Comparison of ENCODE assay signal across 8 cellular contexts in genomic region chr1:84619383-84620093, GRCh38. TPM values are rescaled to one million over a fixed set of nuclear protein-coding genes. Genes with fewer than 3 reads are reported as not detected.
DNase-seq lines count a peak whose midpoint lies in the region; ATAC-seq, FAIRE-seq and TF ChIP-seq lines count a peak whose summit lies in the region.

No MANE protein-coding gene starts in this region.

- H3K9ac ChIP-seq in keratinocyte (ENCODE audit: control insufficient read depth, extremely low read depth, insufficient read depth, low read length) (peak overlapping the region; percentile 47), colonic mucosa (ENCODE audit: low read depth in 2 of 2, low read length in 2 of 2) (peak overlapping the region in 1 of 2 donors; percentile 15)

- H3K27ac Mint-ChIP-seq in activated naive CD4-positive, alpha-beta T cell treated with anti-CD3 and anti-CD28 coated beads for 36 hours: peak overlapping the region; percentile 76

- H3K36me3 ChIP-seq in keratinocyte (ENCODE audit: control insufficient read depth in 2 of 2, extremely low read depth in 1 of 2, insufficient read depth in 2 of 2, low read length in 2 of 2): no peaks in the 10 kb centered on the region
- H3K36me3 ChIP-seq in colonic mucosa: no peaks in the 10 kb centered on the region

- intact Hi-C loops in activated naive CD4-positive, alpha-beta T cell treated with anti-CD3 and anti-CD28 coated beads for 36 hours (cut with micrococcal nuclease): loop anchor here (1.0 to 10.0 kb wide), 12 partner anchors 20 to 715 kb away; partner anchors contain the start of genes GNG5, RPF1, SPATA1 and SSX2IP
- intact Hi-C loops in colonic mucosa (cut with DNase I): loop anchor here (5.0 kb wide), 4 partner anchors 133 to 687 kb away; partner anchors contain the start of gene PRKACB

- peak overlapping the region; percentile 69 for H3K27ac ChIP-seq in keratinocyte (ENCODE audit: control insufficient read depth, insufficient read depth, low read length)
- H3K27ac ChIP-seq in colonic mucosa: no peak overlapping the region

- ATAC-seq in GM19463 (IDR thresholded peaks at IDR 0.05; ENCODE audit: unreplicated experiment): no peak

- FAIRE-seq in H54 (lab: Jason Lieb, UNC) (peak; percentile 87), keratinocyte (lab: Jason Lieb, UNC) (peak; percentile 93)

- H3K9me3 Mint-ChIP-seq in activated naive CD4-positive, alpha-beta T cell treated with anti-CD3 and anti-CD28 coated beads for 36 hours: peaks cover 1% of the 10 kb centered on the region

- peak overlapping the region; percentile 60 for H3K4me2 ChIP-seq in keratinocyte (ENCODE audit: control insufficient read depth, extremely low read depth, insufficient read depth, low read depth, low read length)

- H3K9me1 ChIP-seq in keratinocyte (ENCODE audit: control insufficient read depth, extremely low read depth, insufficient read depth, low read length): no peaks in the 10 kb centered on the region

- no peak for TF ChIP-seq POLR2A in H54 (IDR thresholded peaks at IDR 0.05; ENCODE audit: low read depth, low read length)

- no peaks in the 10 kb centered on the region for H3K79me2 ChIP-seq in keratinocyte (ENCODE audit: control insufficient read depth, insufficient read depth, low read length)

- H3K4me3 Mint-ChIP-seq in activated naive CD4-positive, alpha-beta T cell treated with anti-CD3 and anti-CD28 coated beads for 36 hours: peak overlapping the region; percentile 42

- peaks cover 18% of the 10 kb centered on the region for H3K4me1 Mint-ChIP-seq in activated naive CD4-positive, alpha-beta T cell treated with anti-CD3 and anti-CD28 coated beads for 36 hours (ENCODE audit: low read depth)

- no peaks in the 10 kb centered on the region for H3K27me3 ChIP-seq in keratinocyte (ENCODE audit: control insufficient read depth, extremely low read depth, insufficient read depth, low read length)
- H3K27me3 ChIP-seq in colonic mucosa: no peaks in the 10 kb centered on the region

- CTCF ChIA-PET in activated naive CD4-positive, alpha-beta T cell treated with anti-CD3 and anti-CD28 coated beads for 36 hours (lab: Charles Lee): interaction anchor here (0.6 to 5.2 kb wide), 31 partner anchors 9 to 451 kb away, joined by 3 to 49 read pairs (median 3); no protein-coding TSS in a partner anchor

- peak overlapping the region; percentile 71 for H2AFZ ChIP-seq in keratinocyte (ENCODE audit: control insufficient read depth, low read length)

- H3K4me1 ChIP-seq in keratinocyte (ENCODE audit: control insufficient read depth, extremely low read depth, insufficient read depth, low read length) (peaks cover 9% of the 10 kb centered on the region), colonic mucosa (no peaks in the 10 kb centered on the region)

- H3K9me3 ChIP-seq in keratinocyte (ENCODE audit: control insufficient read depth, low read depth, low read length): no peaks in the 10 kb centered on the region
- H3K9me3 ChIP-seq in colonic mucosa: no peaks in the 10 kb centered on the region

- dilution Hi-C loops in keratinocyte (cut with MboI; ENCODE audit: extremely low pct_ligation_motif_present, low sequenced_read_pairs): no loop called here

- H3K36me3 Mint-ChIP-seq in activated naive CD4-positive, alpha-beta T cell treated with anti-CD3 and anti-CD28 coated beads for 36 hours (ENCODE audit: low read depth): no peaks in the 10 kb centered on the region

- H4K20me1 ChIP-seq in keratinocyte (ENCODE audit: control insufficient read depth, extremely low read depth, insufficient read depth, low read length): no peaks in the 10 kb centered on the region

- TF ChIP-seq CTCF in keratinocyte (optimal IDR thresholded peaks at IDR 0.05 in 1 of 3, IDR thresholded peaks at IDR 0.05 in 1 of 3, conservative IDR thresholded peaks at IDR 0.05 in 1 of 3; ENCODE audit: extremely low read depth in 1 of 3, insufficient read depth in 2 of 3, low read length in 3 of 3) (no peak), colonic mucosa (IDR thresholded peaks at IDR 0.05) (no peak)

- DNase-seq in H54 (ENCODE audit: insufficient read length, low spot score) (peak; percentile 40), NOMO-1 treated with DMSO at 0.1 percent for 48 hours (lab: John Stamatoyannopoulos, UW; ENCODE audit: unreplicated experiment) (peak; percentile 82), keratinocyte (ENCODE audit: low read depth, low spot score) (no peak), colonic mucosa (no peak), GM19238 (ENCODE audit: insufficient read length, low spot score) (no peak)
- DNase-seq in activated naive CD4-positive, alpha-beta T cell treated with anti-CD3 and anti-CD28 coated beads for 36 hours: peak; percentile 61
- DNase-seq in stimulated activated CD4-positive, alpha-beta T cell treated with anti-CD3 and anti-CD28 coated beads, Interleukin-4, amount 100 ng/mL, for 1 hour: peak; percentile 60

- H3K27me3 Mint-ChIP-seq in activated naive CD4-positive, alpha-beta T cell treated with anti-CD3 and anti-CD28 coated beads for 36 hours (ENCODE audit: low read depth): no peaks in the 10 kb centered on the region

- peak overlapping the region in 2 of 3 experiments; percentile 11 to 41 for H3K4me3 ChIP-seq in keratinocyte (ENCODE audit: control insufficient read depth in 2 of 3, extremely low read depth in 1 of 3, insufficient read depth in 2 of 3, low read depth in 1 of 3, low read length in 3 of 3)
- H3K4me3 ChIP-seq in colonic mucosa: no peak overlapping the region

RNA-seq across cellular contexts. Expression of gene CTBS, which starts 45.3 kb away (rescaled TPM):
- total RNA-seq in activated naive CD4-positive, alpha-beta T cell treated with anti-CD3 and anti-CD28 coated beads for 36 hours: 10 to 100 TPM; 21.1 to 21.2 TPM
- 11.7 to 16.7 TPM (median 13.7 TPM) in 3 replicates for polyA plus RNA-seq in keratinocyte
- polyA plus RNA-seq in keratinocyte (2011; ENCODE audit: low read depth): 16.5 TPM
- 10.2 and 18.4 TPM in 2 replicates for polyA plus RNA-seq in keratinocyte (2011; cell fraction: cytosol; rRNA removed)
- polyA plus RNA-seq in keratinocyte (2011; cell fraction: nucleus; rRNA removed): 10.2 and 12.7 TPM in 2 replicates
- 9.2 and 11.3 TPM in 2 replicates for polyA plus RNA-seq in keratinocyte (2012; ENCODE audit: low replicate concordance)
- polyA minus RNA-seq in keratinocyte: 1.7 to 11.8 TPM (median 7.5 TPM) in 3 replicates
- 13.6 TPM for polyA minus RNA-seq in keratinocyte (2011; cell fraction: cytosol; rRNA and poly(A)+ RNA removed)
- 5.4 and 8.7 TPM in 2 replicates for polyA minus RNA-seq in keratinocyte (2011; cell fraction: nucleus; rRNA and poly(A)+ RNA removed)
- total RNA-seq in colonic mucosa: 10 to 100 TPM; 13.6 to 22.7 TPM

Comparison
In these comparisons a context has a peak if more than half of its experiments do, and no peak if none do; other contexts are left out.
1. DNase-seq: peak in H54 (single experiment), NOMO-1 treated with DMSO at 0.1 percent for 48 hours (single experiment), activated naive CD4-positive, alpha-beta T cell treated with anti-CD3 and anti-CD28 coated beads for 36 hours (single experiment) and stimulated activated CD4-positive, alpha-beta T cell treated with anti-CD3 and anti-CD28 coated beads, Interleukin-4, amount 100 ng/mL, for 1 hour (single experiment); none in keratinocyte (single experiment), colonic mucosa (single experiment) and GM19238 (single experiment).